Comparison of ENCODE assay signal across 20 cellular contexts in genomic region chr1:54990916-54991315, GRCh38. TPM values are rescaled to one million over a fixed set of nuclear protein-coding genes. Genes with fewer than 3 reads are reported as not detected.
"Had no signal": no experiment of that assay in that cellular context is flagged by ENCODE, and none has a peak within 500 bp of the region (broad histone marks: within the 10 kb centered on the region; RNA-seq: fewer than 3 reads in every experiment).

No MANE protein-coding gene starts in this region.

- FAIRE-seq: RCC 7860 had no signal

- DNase-seq: Kasumi-1, KG1, MM.1S, NCI-H1092 treated with DMSO at 0.1 percent for 48 hours, NCI-H1436, NCI-H187, NCI-H2029, NCI-H2081 treated with DMSO at 0.1 percent for 48 hours, NCI-H2171, NCI-H446, NCI-H510A, NCI-H524 treated with DMSO at 0.1 percent for 48 hours, NCI-H774, RPMI8226, SHP77, SK-N-SH, SW 1271 had no signal

- H3K9ac ChIP-seq: SK-N-SH had no signal

- H3K4me2 ChIP-seq: SK-N-SH had no signal

- H3K9me3 ChIP-seq: SK-N-SH had no signal

RNA-seq across cellular contexts. Expression of gene BSND, which starts 7.8 kb away (rescaled TPM):
- total RNA-seq: M059J, SK-MEL-5 had no signal
- polyA plus RNA-seq: SK-N-SH had no signal

RNA-seq across cellular contexts. Expression of gene TMEM61, which starts 10.5 kb away (rescaled TPM):
- total RNA-seq: M059J, SK-MEL-5 had no signal
- polyA plus RNA-seq: SK-N-SH had no signal
